In genomic region chr6:5153186-5153585, GRCh38 we compare ENCODE assay signal across 6 cellular contexts.
"Had no signal": no experiment of that assay in that cellular context is flagged by ENCODE, and none has a peak within 500 bp of the region (broad histone marks: within the 10 kb centered on the region; RNA-seq: fewer than 3 reads in every experiment).

No MANE protein-coding gene starts in this region.

- H2AFZ ChIP-seq: GM23338 had no signal

- DNase-seq: H9, HCEC 1CT, IMR-90, KG1 had no signal

- H3K4me2 ChIP-seq: GM23338 had no signal

- H3K4me3 ChIP-seq: GM23338, K562 had no signal
